15 cellular contexts compared by ENCODE assay signal in the genomic region with DNA sequence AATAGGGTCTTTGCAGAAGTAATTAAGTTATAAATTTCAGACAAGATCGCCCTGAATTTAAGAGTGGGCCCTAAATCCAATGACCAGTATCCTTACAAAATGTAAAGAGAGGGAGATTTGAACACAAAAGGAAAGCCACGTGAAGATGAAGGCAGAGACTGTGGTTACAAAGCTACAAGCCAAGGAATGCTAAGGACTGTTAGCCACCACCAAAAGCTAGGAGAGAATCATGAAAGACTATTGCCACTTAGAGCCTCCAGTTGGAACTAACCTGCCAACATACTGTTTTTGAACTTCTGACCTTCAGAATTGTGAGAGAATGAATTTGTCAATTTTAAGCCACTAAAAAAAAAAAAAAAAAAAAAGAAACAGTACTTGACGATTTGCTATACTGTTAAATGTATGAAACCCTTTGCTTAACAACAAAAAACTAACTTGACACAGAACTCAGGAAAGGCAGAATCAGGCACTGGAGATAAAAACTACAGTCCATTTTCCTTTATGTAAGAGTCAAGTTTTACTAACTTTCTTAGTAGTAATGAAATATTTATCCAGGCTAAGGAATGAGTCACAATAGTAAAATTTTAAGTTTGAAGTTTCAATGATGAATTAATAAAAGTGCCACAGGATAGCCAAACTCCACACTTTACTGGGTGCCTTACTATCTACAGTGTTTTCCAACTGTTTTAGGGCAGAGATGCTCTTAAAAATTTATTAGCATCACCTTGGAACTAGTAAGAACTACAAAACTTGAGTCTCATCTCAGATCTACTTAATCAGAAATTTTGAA. TPM values are rescaled to one million over a fixed set of nuclear protein-coding genes. Genes with fewer than 3 reads are reported as not detected.
A peak's percentile ranks its signal among the peaks of the same experiment; 100 is the strongest.
DNase-seq lines count a peak whose midpoint lies in the region; ATAC-seq, FAIRE-seq and TF ChIP-seq lines count a peak whose summit lies in the region.
"Had no signal": no experiment of that assay in that cellular context is flagged by ENCODE, and none has a peak within 500 bp of the region (broad histone marks: within the 10 kb centered on the region; RNA-seq: fewer than 3 reads in every experiment).

No MANE protein-coding gene starts in this region.

- H2AFZ ChIP-seq in astrocyte (ENCODE audit: low read depth, low read length): no peak overlapping the region

- H3K4me1 ChIP-seq in CD8-positive, alpha-beta memory T cell (ENCODE audit: insufficient read depth, low read length): peaks cover 44% of the 10 kb centered on the region
- H3K4me1 ChIP-seq in astrocyte (ENCODE audit: insufficient read depth, low read length): peaks cover 38% of the 10 kb centered on the region

- no peaks in the 10 kb centered on the region for H3K9me3 ChIP-seq in CD8-positive, alpha-beta memory T cell (ENCODE audit: low read length)
- no peaks in the 10 kb centered on the region for H3K9me3 ChIP-seq in astrocyte (ENCODE audit: insufficient read depth, low read depth, low read length)

- CTCF ChIA-PET in CD8-positive, alpha-beta memory T cell (lab: Charles Lee): no interaction called here

- H3K27ac ChIP-seq in CD8-positive, alpha-beta memory T cell (ENCODE audit: low read depth, low read length): no peak overlapping the region
- no peak overlapping the region for H3K27ac ChIP-seq in astrocyte (ENCODE audit: low read depth, low read length)

- H3K4me3 ChIP-seq in CD8-positive, alpha-beta memory T cell (ENCODE audit: low read length): no peak overlapping the region
- H3K4me3 ChIP-seq in astrocyte (ENCODE audit: insufficient read depth, low read depth, low read length): no peak overlapping the region

- H3K4me2 ChIP-seq in astrocyte (ENCODE audit: low read length): peak overlapping the region; percentile 23

- peaks cover 0 to 4% (median 3%) of the 10 kb centered on the region in 5 donors for H3K9me3 Mint-ChIP-seq in CD8-positive, alpha-beta memory T cell
- H3K9me3 Mint-ChIP-seq in astrocyte (ENCODE audit: unreplicated experiment): no peaks in the 10 kb centered on the region
- peaks cover 0 to 5% (median 0%) of the 10 kb centered on the region in 9 donors for H3K9me3 Mint-ChIP-seq in naive thymus-derived CD8-positive, alpha-beta T cell

- no peak for TF ChIP-seq CTCF in astrocyte (IDR thresholded peaks at IDR 0.05; ENCODE audit: insufficient read depth, low read depth, low read length)

- FAIRE-seq in astrocyte (lab: Jason Lieb, UNC): no peak

- H3K4me1 Mint-ChIP-seq in CD8-positive, alpha-beta memory T cell: peaks cover 77 to 94% (median 93%) of the 10 kb centered on the region in 3 donors
- peaks cover 33% of the 10 kb centered on the region for H3K4me1 Mint-ChIP-seq in astrocyte (ENCODE audit: low read depth, unreplicated experiment)
- H3K4me1 Mint-ChIP-seq in naive thymus-derived CD8-positive, alpha-beta T cell: peaks cover 33 to 81% (median 79%) of the 10 kb centered on the region in 4 donors

- POLR2A ChIA-PET in CD8-positive, alpha-beta memory T cell (lab: Charles Lee): no interaction called here
- POLR2A ChIA-PET in naive thymus-derived CD8-positive, alpha-beta T cell (lab: Charles Lee): no interaction called here

- no peak for DNase-seq in CD8-positive, alpha-beta memory T cell
- DNase-seq in HCEC 1CT (peak; percentile 36), astrocyte (ENCODE audit: low read depth) (peak; percentile 33), NCI-H1092 treated with DMSO at 0.1 percent for 48 hours (lab: John Stamatoyannopoulos, UW) (no peak)
- no peak for DNase-seq in naive thymus-derived CD8-positive, alpha-beta T cell
- DNase-seq in NK-92 treated with Interleukin-12 subunit alpha and Interleukin-12 subunit beta, amount 100 ng/mL, for 24 hours (lab: John Stamatoyannopoulos, UW): no peak
- DNase-seq: activated CD8-positive, alpha-beta memory T cell treated with anti-CD3 and anti-CD28 coated beads, Interleukin-2, amount 50 U/mL, for 48 hours; cerebellar nuclear complex; mesendoderm; NCI-H1436 treated with DMSO at 0.1 percent for 48 hours; NCI-H524; stimulated activated naive CD8-positive, alpha-beta T cell treated with anti-CD3 and anti-CD28 coated beads, Interleukin-15, Interleukin-2, amounts not matched to agents 100 U/mL and 50 U/mL, for 24 hours; T-helper 1 cell had no signal

- peaks cover 13 to 61% (median 17%) of the 10 kb centered on the region in 3 donors for H3K36me3 Mint-ChIP-seq in CD8-positive, alpha-beta memory T cell
- peaks cover 2% of the 10 kb centered on the region for H3K36me3 Mint-ChIP-seq in astrocyte (ENCODE audit: low read depth, unreplicated experiment)
- H3K36me3 Mint-ChIP-seq in naive thymus-derived CD8-positive, alpha-beta T cell: peaks cover 14 to 72% (median 27%) of the 10 kb centered on the region in 3 donors

- ATAC-seq in naive thymus-derived CD8-positive, alpha-beta T cell: no peak
- no peak for ATAC-seq in HG02759 (IDR thresholded peaks at IDR 0.05; ENCODE audit: unreplicated experiment)
- ATAC-seq: activated CD4-positive, CD25-positive, alpha-beta regulatory T cell treated with anti-CD3 and anti-CD28 coated beads, Interleukin-2, amount 50 U/mL, for 24 hours; stimulated activated naive CD8-positive, alpha-beta T cell treated with anti-CD3 and anti-CD28 coated beads, Interleukin-15, Interleukin-2, amounts not matched to agents 100 U/mL and 50 U/mL, for 24 hours had no signal

- H3K27ac Mint-ChIP-seq in CD8-positive, alpha-beta memory T cell: peak overlapping the region in 7 of 8 donors; percentile 4 to 56 (median 45)
- H3K27ac Mint-ChIP-seq in astrocyte (ENCODE audit: unreplicated experiment): peak overlapping the region; percentile 66
- peak overlapping the region in 5 of 10 donors; percentile 2 to 77 (median 44) for H3K27ac Mint-ChIP-seq in naive thymus-derived CD8-positive, alpha-beta T cell

- no peaks in the 10 kb centered on the region for H3K27me3 Mint-ChIP-seq in CD8-positive, alpha-beta memory T cell
- no peaks in the 10 kb centered on the region for H3K27me3 Mint-ChIP-seq in astrocyte (ENCODE audit: low read depth, unreplicated experiment)
- no peaks in the 10 kb centered on the region for H3K27me3 Mint-ChIP-seq in naive thymus-derived CD8-positive, alpha-beta T cell

- H3K9ac ChIP-seq in astrocyte (ENCODE audit: low read length): no peak overlapping the region

- H3K4me3 Mint-ChIP-seq in CD8-positive, alpha-beta memory T cell: peak overlapping the region in 6 of 7 donors; percentile 18 to 49 (median 34)
- peak overlapping the region; percentile 60 for H3K4me3 Mint-ChIP-seq in astrocyte (ENCODE audit: unreplicated experiment)
- peak overlapping the region in 7 of 10 donors; percentile 11 to 69 (median 46) for H3K4me3 Mint-ChIP-seq in naive thymus-derived CD8-positive, alpha-beta T cell

- H4K20me1 ChIP-seq in astrocyte (ENCODE audit: insufficient read depth, low read length): peaks cover 91% of the 10 kb centered on the region

- no peaks in the 10 kb centered on the region for H3K36me3 ChIP-seq in CD8-positive, alpha-beta memory T cell (ENCODE audit: insufficient read depth, low read length)
- peaks cover 17% of the 10 kb centered on the region for H3K36me3 ChIP-seq in astrocyte (ENCODE audit: insufficient read depth, low read length)

- H3K27me3 ChIP-seq in CD8-positive, alpha-beta memory T cell (ENCODE audit: insufficient read depth, low read length, poor library complexity, severe bottlenecking): no peaks in the 10 kb centered on the region
- no peaks in the 10 kb centered on the region for H3K27me3 ChIP-seq in astrocyte (ENCODE audit: insufficient read depth, low read length)

- peaks cover 100% of the 10 kb centered on the region for H3K79me2 ChIP-seq in astrocyte (ENCODE audit: insufficient read depth, low read length)

RNA-seq across cellular contexts. Expression of gene DHX15, which starts 25.1 kb away (rescaled TPM):
- 100 to 1,000 TPM; 207 to 209 TPM for total RNA-seq in CD8-positive, alpha-beta memory T cell
- polyA plus RNA-seq in CD8-positive, alpha-beta memory T cell: 54.8 TPM
- total RNA-seq in astrocyte: 116 and 130 TPM in 2 replicates
- total RNA-seq in naive thymus-derived CD8-positive, alpha-beta T cell: 100 to 1,000 TPM; 155 to 157 TPM
- polyA plus RNA-seq in naive thymus-derived CD8-positive, alpha-beta T cell: 10 to 100 TPM; 36.5 to 49.4 (median 38.0) TPM

Comparison
In these comparisons a context has a peak if more than half of its experiments do, and no peak if none do; other contexts are left out.
1. DNase-seq: peak in HCEC 1CT (single experiment) and astrocyte (single experiment); none in CD8-positive, alpha-beta memory T cell (0 of 5), naive thymus-derived CD8-positive, alpha-beta T cell (0 of 10), NCI-H1092 treated with DMSO at 0.1 percent for 48 hours (single experiment) and NK-92 treated with Interleukin-12 subunit alpha and Interleukin-12 subunit beta, amount 100 ng/mL, for 24 hours (single experiment).
2. Peak in every context shown above with its lines, with median percentiles within 50 percentile points of each other: H3K4me3 Mint-ChIP-seq.